ENCODE assay signal across 23 cellular contexts in the genomic region with DNA sequence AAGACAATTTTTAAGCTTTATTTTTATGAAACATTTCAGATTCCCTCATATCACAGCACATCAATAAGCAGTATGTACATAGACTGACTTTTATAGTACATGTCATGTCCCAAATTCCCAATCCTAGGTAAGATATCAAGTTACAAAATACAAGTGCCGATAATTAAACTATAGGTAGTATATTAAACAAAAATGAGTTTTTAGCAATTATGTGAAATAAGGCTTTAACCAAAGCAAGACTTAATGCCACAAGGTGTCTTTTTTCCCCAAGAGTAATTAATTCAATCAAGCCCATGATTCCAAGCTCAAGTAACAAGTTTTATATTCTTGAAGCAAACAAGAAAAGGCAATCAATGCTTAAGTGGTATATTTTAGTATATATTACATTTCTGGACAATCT. TPM values are rescaled to one million over a fixed set of nuclear protein-coding genes. Genes with fewer than 3 reads are reported as not detected.
A peak's percentile ranks its signal among the peaks of the same experiment; 100 is the strongest.
DNase-seq lines count a peak whose midpoint lies in the region; ATAC-seq and TF ChIP-seq lines count a peak whose summit lies in the region.
"Had no signal": no experiment of that assay in that cellular context is flagged by ENCODE, and none has a peak within 500 bp of the region (broad histone marks: within the 10 kb centered on the region; RNA-seq: fewer than 3 reads in every experiment).

No MANE protein-coding gene starts in this region.

- TF ChIP-seq CTCF in HFFc6 (IDR thresholded peaks at IDR 0.05) = no peak
- TF ChIP-seq CTCF in mammary epithelial cell (conservative IDR thresholded peaks at IDR 0.05 in 1 of 2, IDR thresholded peaks at IDR 0.05 in 1 of 2; ENCODE audit: extremely low read depth in 1 of 2, insufficient read depth in 1 of 2, low read depth in 1 of 2, low read length in 2 of 2) = peak in 1 of 2 donors; percentile 1
- no peak for TF ChIP-seq CTCF in neural crest cell (conservative IDR thresholded peaks at IDR 0.05)
- no peak for TF ChIP-seq CTCF in BE2C (IDR thresholded peaks at IDR 0.05; ENCODE audit: low read depth, low read length)

- dilution Hi-C loops in mammary epithelial cell (cut with HindIII; ENCODE audit: low sequenced_read_pairs) = no loop called here

- H2AFZ ChIP-seq in mammary epithelial cell (ENCODE audit: low read depth, low read length) = no peak overlapping the region

- no peak overlapping the region for H3K27ac ChIP-seq in CD4-positive, alpha-beta memory T cell (ENCODE audit: low read depth, low read length)
- no peak overlapping the region for H3K27ac ChIP-seq in mammary epithelial cell (ENCODE audit: insufficient read depth, low read depth, low read length)
- H3K27ac ChIP-seq: body of pancreas, esophagus squamous epithelium, heart right ventricle, KMS-11, tibial nerve had no signal

- no TSS peak for BruUV-seq in mammary epithelial cell (replicated peaks; lab: Mats Ljungman, UMichigan)

- intact Hi-C loops in CD4-positive, alpha-beta memory T cell (cut with micrococcal nuclease) = no loop called here
- intact Hi-C loops in mammary epithelial cell (cut with micrococcal nuclease) = loop anchor here (10.0 kb wide), 2 partner anchors 538 to 688 kb away; a partner anchor contains a TSS
- intact Hi-C loops in posterior cingulate gyrus (cut with DNase I) = no loop called here

- H3K4me2 ChIP-seq in mammary epithelial cell (ENCODE audit: insufficient read depth, low read depth, low read length) = peak overlapping the region; percentile 97

- in situ Hi-C loops in mammary epithelial cell (cut with MboI; ENCODE audit: low sequenced_read_pairs in 2 of 2) = no loop called here

- no peak for ATAC-seq in HG02973 (IDR thresholded peaks at IDR 0.05; ENCODE audit: unreplicated experiment)
- ATAC-seq: body of pancreas; heart right ventricle; stimulated activated memory B cell treated with anti-CD40 and anti-IgM and Interleukin-4, amounts not matched to agents 10 μg/mL and 1 μg/mL and 100 μg/mL, for 72 hours had no signal

- peak overlapping the region in 1 of 7 donors; percentile 5 for H3K27ac Mint-ChIP-seq in CD4-positive, alpha-beta memory T cell
- H3K27ac Mint-ChIP-seq in HFFc6 = no peak overlapping the region
- no peak overlapping the region for H3K27ac Mint-ChIP-seq in neural crest cell (ENCODE audit: unreplicated experiment)
- H3K27ac Mint-ChIP-seq: dendritic cell treated with granulocyte-macrophage colony-stimulating factor and Interleukin-4, amounts not matched to agents 40 ng/mL and 50 ng/mL, for 4 days; stimulated activated memory B cell treated with anti-CD40 and anti-IgM and Interleukin-4, amounts not matched to agents 10 μg/mL and 1 μg/mL and 100 μg/mL, for 72 hours had no signal

- no peak for DNase-seq in CD4-positive, alpha-beta memory T cell
- DNase-seq in HFFc6 (no peak), mammary epithelial cell (no peak), neural crest cell (ENCODE audit: low read depth, low spot score) (no peak), BE2C (no peak), posterior cingulate gyrus (no peak)
- DNase-seq in stimulated activated CD4-positive, alpha-beta T cell treated with anti-CD3 and anti-CD28 coated beads, Interleukin-2, amount 100 ng/mL, for 48 hours = no peak
- DNase-seq: activated CD4-positive, CD25-positive, alpha-beta regulatory T cell treated with anti-CD3 and anti-CD28 coated beads, Interleukin-2, amount 50 U/mL, for 72 hours; activated naive CD4-positive, alpha-beta T cell; body of pancreas; C1 segment of cervical spinal cord; DMS79; esophagus squamous epithelium; heart right ventricle; kidney; NCI-H146; NCI-H446 treated with DMSO at 0.1 percent for 48 hours; T-helper 9 cell had no signal

- no peaks in the 10 kb centered on the region for H3K9me3 ChIP-seq in CD4-positive, alpha-beta memory T cell (ENCODE audit: control insufficient read depth in 1 of 2, low read length in 2 of 2)
- H3K9me3 ChIP-seq in mammary epithelial cell (replicated peaks; ENCODE audit: insufficient read depth, low read length) = no peaks in the 10 kb centered on the region
- no peaks in the 10 kb centered on the region for H3K9me3 ChIP-seq in BE2C
- H3K9me3 ChIP-seq: body of pancreas, esophagus squamous epithelium, heart right ventricle, tibial nerve had no signal

- H3K9ac ChIP-seq in mammary epithelial cell (ENCODE audit: insufficient read depth, low read length) = no peak overlapping the region
- H3K9ac ChIP-seq: KMS-11 had no signal

- H3K27me3 ChIP-seq in CD4-positive, alpha-beta memory T cell (ENCODE audit: insufficient read depth, low read length) = no peaks in the 10 kb centered on the region
- no peaks in the 10 kb centered on the region for H3K27me3 ChIP-seq in mammary epithelial cell (ENCODE audit: insufficient read depth, low read length)
- no peaks in the 10 kb centered on the region for H3K27me3 ChIP-seq in BE2C
- H3K27me3 ChIP-seq: body of pancreas, esophagus squamous epithelium, heart right ventricle, tibial nerve had no signal

- 50% methylated on average over 1 of the region's 1 CpG for WGBS in mammary epithelial cell (ENCODE audit: low coverage, missing lambda C conversion rate)

- no peaks in the 10 kb centered on the region for H3K27me3 Mint-ChIP-seq in CD4-positive, alpha-beta memory T cell
- H3K27me3 Mint-ChIP-seq in HFFc6 (ENCODE audit: insufficient read depth) (peaks cover 3% of the 10 kb centered on the region), neural crest cell (ENCODE audit: low read depth) (peaks cover 1% of the 10 kb centered on the region)
- H3K27me3 Mint-ChIP-seq: dendritic cell treated with granulocyte-macrophage colony-stimulating factor and Interleukin-4, amounts not matched to agents 40 ng/mL and 50 ng/mL, for 4 days; stimulated activated memory B cell treated with anti-CD40 and anti-IgM and Interleukin-4, amounts not matched to agents 10 μg/mL and 1 μg/mL and 100 μg/mL, for 72 hours had no signal

- H3K36me3 ChIP-seq in CD4-positive, alpha-beta memory T cell (ENCODE audit: insufficient read depth, low read length) = no peaks in the 10 kb centered on the region
- H3K36me3 ChIP-seq in mammary epithelial cell (ENCODE audit: insufficient read depth, low read length) = no peaks in the 10 kb centered on the region
- H3K36me3 ChIP-seq in BE2C = no peaks in the 10 kb centered on the region

- no peak overlapping the region for H3K4me3 ChIP-seq in CD4-positive, alpha-beta memory T cell (ENCODE audit: low read length in 2 of 2)
- peak overlapping the region in 2 of 3 experiments; percentile 2 to 99 for H3K4me3 ChIP-seq in mammary epithelial cell (replicated peaks in 1 of 3; ENCODE audit: insufficient read depth in 1 of 3, low read depth in 2 of 3, low read length in 3 of 3)
- H3K4me3 ChIP-seq in BE2C (ENCODE audit: low read depth, low read length) = no peak overlapping the region
- H3K4me3 ChIP-seq: body of pancreas, tibial nerve had no signal

- peaks cover 72% of the 10 kb centered on the region for H3K79me2 ChIP-seq in mammary epithelial cell (ENCODE audit: insufficient read depth, low read length)

- H3K4me1 Mint-ChIP-seq in CD4-positive, alpha-beta memory T cell = peaks cover 39 to 81% (median 53%) of the 10 kb centered on the region in 4 donors
- H3K4me1 Mint-ChIP-seq in HFFc6 (ENCODE audit: low read depth) (peaks cover 46% of the 10 kb centered on the region), neural crest cell (peaks cover 41% of the 10 kb centered on the region)

- H3K36me3 Mint-ChIP-seq in CD4-positive, alpha-beta memory T cell = peaks cover 31 to 44% of the 10 kb centered on the region in 2 donors
- H3K36me3 Mint-ChIP-seq in HFFc6 (ENCODE audit: low read depth) = peaks cover 26% of the 10 kb centered on the region
- no peaks in the 10 kb centered on the region for H3K36me3 Mint-ChIP-seq in neural crest cell (ENCODE audit: low read depth)

- CTCF ChIA-PET in CD4-positive, alpha-beta memory T cell (lab: Charles Lee; ENCODE audit: partially characterized antibody) = no interaction called here
- CTCF ChIA-PET in mammary epithelial cell (lab: Charles Lee; ENCODE audit: low non-redundant PET) = no interaction called here

- peaks cover 0 to 8% (median 0%) of the 10 kb centered on the region in 8 donors for H3K9me3 Mint-ChIP-seq in CD4-positive, alpha-beta memory T cell
- H3K9me3 Mint-ChIP-seq in HFFc6 (no peaks in the 10 kb centered on the region), neural crest cell (no peaks in the 10 kb centered on the region)
- H3K9me3 Mint-ChIP-seq: dendritic cell treated with granulocyte-macrophage colony-stimulating factor and Interleukin-4, amounts not matched to agents 40 ng/mL and 50 ng/mL, for 4 days; stimulated activated memory B cell treated with anti-CD40 and anti-IgM and Interleukin-4, amounts not matched to agents 10 μg/mL and 1 μg/mL and 100 μg/mL, for 72 hours had no signal

- H3K4me1 ChIP-seq in CD4-positive, alpha-beta memory T cell (ENCODE audit: insufficient read depth, low read length) = peaks cover 47% of the 10 kb centered on the region
- H3K4me1 ChIP-seq in mammary epithelial cell (ENCODE audit: insufficient read depth, low read length) (peaks cover 21% of the 10 kb centered on the region), BE2C (no peaks in the 10 kb centered on the region)

- H3K4me3 Mint-ChIP-seq in CD4-positive, alpha-beta memory T cell = peak overlapping the region in 5 of 8 donors; percentile 45 to 99 (median 83)
- peak overlapping the region; percentile 100; the same call in 1 of the 2 replicates for H3K4me3 Mint-ChIP-seq in HFFc6
- H3K4me3 Mint-ChIP-seq in neural crest cell = peak overlapping the region; percentile 38
- H3K4me3 Mint-ChIP-seq: dendritic cell treated with granulocyte-macrophage colony-stimulating factor and Interleukin-4, amounts not matched to agents 40 ng/mL and 50 ng/mL, for 4 days; stimulated activated memory B cell treated with anti-CD40 and anti-IgM and Interleukin-4, amounts not matched to agents 10 μg/mL and 1 μg/mL and 100 μg/mL, for 72 hours had no signal

- H4K20me1 ChIP-seq in mammary epithelial cell (ENCODE audit: insufficient read depth, low read length) = no peaks in the 10 kb centered on the region

- POLR2A ChIA-PET in CD4-positive, alpha-beta memory T cell (lab: Charles Lee; ENCODE audit: partially characterized antibody) = interaction anchor here (1.2 kb wide), 1 partner anchor 88 kb away, joined by 5 read pairs; no protein-coding TSS in a partner anchor

RNA-seq across cellular contexts. Expression of a gene that starts 4.9 kb away (rescaled TPM):
- 10 to 100 TPM; 37.4 to 37.7 TPM for total RNA-seq in CD4-positive, alpha-beta memory T cell
- 1 to 10 TPM; 2.2 to 3.3 TPM for polyA plus RNA-seq in CD4-positive, alpha-beta memory T cell
- 10 to 100 TPM; 12.3 to 14.8 (median 14.2) TPM for total RNA-seq in HFFc6 (2021; fragmentation: NEBNext Ultra II Directional; extraction: Animal tissue kit (Norgen Biotek cat#: 25700))
- total RNA-seq in mammary epithelial cell (10 to 100 TPM; 12.7 to 16.5 TPM), neural crest cell (9.1 and 10.1 TPM in 2 replicates)
- 4.7 TPM for polyA plus RNA-seq in mammary epithelial cell
- polyA minus RNA-seq in mammary epithelial cell = 13.6 TPM
- polyA plus RNA-seq in BE2C (2012; ENCODE audit: insufficient read depth, insufficient read length, low read depth) = 7.5 TPM

RNA-seq across cellular contexts. Expression of a gene that starts 5.3 kb away (rescaled TPM):
- 10 to 100 TPM; 15.4 to 16.2 TPM for total RNA-seq in CD4-positive, alpha-beta memory T cell
- 10 to 100 TPM; 10.6 to 17.7 TPM for polyA plus RNA-seq in CD4-positive, alpha-beta memory T cell
- 10 to 100 TPM in 4 of 6 experiments, 1 to 10 TPM in 2; 8.4 to 12.6 (median 10.4) TPM for total RNA-seq in HFFc6 (2021; fragmentation: NEBNext Ultra II Directional; extraction: Animal tissue kit (Norgen Biotek cat#: 25700))
- total RNA-seq in mammary epithelial cell (10 to 100 TPM; 17.1 to 24.3 TPM), neural crest cell (16.0 and 17.2 TPM in 2 replicates)
- polyA plus RNA-seq in mammary epithelial cell = 13.9 TPM
- polyA minus RNA-seq in mammary epithelial cell = 4.8 TPM
- polyA plus RNA-seq in BE2C (2012; ENCODE audit: insufficient read depth, insufficient read length, low read depth) = 25.9 TPM

Comparison
In these comparisons a context has a peak if more than half of its experiments do, and no peak if none do; other contexts are left out.
1. H3K4me3 ChIP-seq: peak in mammary epithelial cell (2 of 3); none in CD4-positive, alpha-beta memory T cell (0 of 2) and BE2C (single experiment).
2. H3K4me3 Mint-ChIP-seq: peak in every context shown above with its lines; median percentile 100 in HFFc6; 83 in CD4-positive, alpha-beta memory T cell; 38 in neural crest cell.